In genomic region chr22:29156507-29156906, GRCh38 we compare ENCODE assay signal across 10 cellular contexts. TPM values are rescaled to one million over a fixed set of nuclear protein-coding genes. Genes with fewer than 3 reads are reported as not detected.
DNase-seq lines count a peak whose midpoint lies in the region; ATAC-seq, FAIRE-seq and TF ChIP-seq lines count a peak whose summit lies in the region.
"Had no signal": no experiment of that assay in that cellular context is flagged by ENCODE, and none has a peak within 500 bp of the region (broad histone marks: within the 10 kb centered on the region; RNA-seq: fewer than 3 reads in every experiment).

No MANE protein-coding gene starts in this region.

- H3K9me3 Mint-ChIP-seq in HFFc6 = no peaks in the 10 kb centered on the region
- H3K9me3 Mint-ChIP-seq in activated T-helper 1 cell treated with anti-CD3 and anti-CD28 coated beads, Interleukin-12 subunit alpha, Interleukin-12 subunit beta, Interleukin-2, Interleukin-4 antibody, amounts not matched to agents 30 ng/mL and 10 ng/mL and 1 ng/mL, durations not matched to agents 14 hours and 24 hours and 36 hours = no peaks in the 10 kb centered on the region

- TF ChIP-seq POLR2A in H54 (IDR thresholded peaks at IDR 0.05; ENCODE audit: low read depth, low read length) = no peak

- ATAC-seq in HG03460 (IDR thresholded peaks at IDR 0.05; ENCODE audit: unreplicated experiment) = no peak

- no peak overlapping the region for H3K4me3 ChIP-seq in astrocyte of the cerebellum (ENCODE audit: low read depth, low read length)
- H3K4me3 ChIP-seq: prostate gland, transverse colon had no signal

- no peak overlapping the region for H3K4me3 Mint-ChIP-seq in HFFc6
- no peak overlapping the region for H3K4me3 Mint-ChIP-seq in activated T-helper 1 cell treated with anti-CD3 and anti-CD28 coated beads, Interleukin-12 subunit alpha, Interleukin-12 subunit beta, Interleukin-2, Interleukin-4 antibody, amounts not matched to agents 30 ng/mL and 10 ng/mL and 1 ng/mL, durations not matched to agents 14 hours and 24 hours and 36 hours

- DNase-seq in GDM1 (lab: John Stamatoyannopoulos, UW) (peak; percentile 38), HFFc6 (peak; percentile 17), astrocyte of the cerebellum (ENCODE audit: low read depth) (no peak), mesenteric fat pad (ENCODE audit: low spot score) (peak; percentile 75), NCI-H446 (lab: John Stamatoyannopoulos, UW) (no peak), H54 (ENCODE audit: insufficient read length, low spot score) (no peak)
- DNase-seq in activated T-helper 1 cell treated with anti-CD3 and anti-CD28 coated beads, Interleukin-12 subunit alpha, Interleukin-12 subunit beta, Interleukin-2, Interleukin-4 antibody, amounts not matched to agents 30 ng/mL and 10 ng/mL and 1 ng/mL, durations not matched to agents 14 hours and 24 hours and 36 hours (ENCODE audit: low spot score) = no peak
- DNase-seq: transverse colon had no signal

- no peaks in the 10 kb centered on the region for H3K36me3 Mint-ChIP-seq in HFFc6 (ENCODE audit: low read depth)
- no peaks in the 10 kb centered on the region for H3K36me3 Mint-ChIP-seq in activated T-helper 1 cell treated with anti-CD3 and anti-CD28 coated beads, Interleukin-12 subunit alpha, Interleukin-12 subunit beta, Interleukin-2, Interleukin-4 antibody, amounts not matched to agents 30 ng/mL and 10 ng/mL and 1 ng/mL, durations not matched to agents 14 hours and 24 hours and 36 hours (ENCODE audit: low read depth)

- no peak for FAIRE-seq in H54 (lab: Jason Lieb, UNC)

- no peak overlapping the region for H3K27ac Mint-ChIP-seq in HFFc6
- H3K27ac Mint-ChIP-seq in activated T-helper 1 cell treated with anti-CD3 and anti-CD28 coated beads, Interleukin-12 subunit alpha, Interleukin-12 subunit beta, Interleukin-2, Interleukin-4 antibody, amounts not matched to agents 30 ng/mL and 10 ng/mL and 1 ng/mL, durations not matched to agents 14 hours and 24 hours and 36 hours = no peak overlapping the region

- intact Hi-C loops in activated T-helper 1 cell treated with anti-CD3 and anti-CD28 coated beads, Interleukin-12 subunit alpha, Interleukin-12 subunit beta, Interleukin-2, Interleukin-4 antibody, amounts not matched to agents 30 ng/mL and 10 ng/mL and 1 ng/mL, durations not matched to agents 14 hours and 24 hours and 36 hours (cut with micrococcal nuclease) = no loop called here

- no peaks in the 10 kb centered on the region for H3K4me1 Mint-ChIP-seq in HFFc6 (ENCODE audit: low read depth)
- peaks cover 8% of the 10 kb centered on the region for H3K4me1 Mint-ChIP-seq in activated T-helper 1 cell treated with anti-CD3 and anti-CD28 coated beads, Interleukin-12 subunit alpha, Interleukin-12 subunit beta, Interleukin-2, Interleukin-4 antibody, amounts not matched to agents 30 ng/mL and 10 ng/mL and 1 ng/mL, durations not matched to agents 14 hours and 24 hours and 36 hours (ENCODE audit: low read depth)

- in situ Hi-C loops in astrocyte of the cerebellum (cut with HindIII; ENCODE audit: low sequenced_read_pairs) = no loop called here

- TF ChIP-seq CTCF in HFFc6 (IDR thresholded peaks at IDR 0.05) = peak; percentile 15; the same call in 1 of the 2 replicates
- TF ChIP-seq CTCF in astrocyte of the cerebellum (IDR thresholded peaks at IDR 0.05; ENCODE audit: low read depth, low read length, missing control alignments) = peak; percentile 42

- peaks cover 24% of the 10 kb centered on the region for H3K27me3 Mint-ChIP-seq in HFFc6 (ENCODE audit: insufficient read depth)
- peaks cover 31% of the 10 kb centered on the region for H3K27me3 Mint-ChIP-seq in activated T-helper 1 cell treated with anti-CD3 and anti-CD28 coated beads, Interleukin-12 subunit alpha, Interleukin-12 subunit beta, Interleukin-2, Interleukin-4 antibody, amounts not matched to agents 30 ng/mL and 10 ng/mL and 1 ng/mL, durations not matched to agents 14 hours and 24 hours and 36 hours (ENCODE audit: insufficient read depth)

RNA-seq across cellular contexts. Expression of gene EMID1, which starts 49.2 kb away (rescaled TPM):
- not detected for total RNA-seq in HFFc6 (2021; fragmentation: NEBNext Ultra II Directional; extraction: Animal tissue kit (Norgen Biotek cat#: 25700))
- total RNA-seq in mesenteric fat pad = 1.4 TPM
- total RNA-seq in activated T-helper 1 cell treated with anti-CD3 and anti-CD28 coated beads, Interleukin-12 subunit alpha, Interleukin-12 subunit beta, Interleukin-2, Interleukin-4 antibody, amounts not matched to agents 30 ng/mL and 10 ng/mL and 1 ng/mL, durations not matched to agents 14 hours and 24 hours and 36 hours = not detected in 2 replicates

Comparison
In these comparisons a context has a peak if more than half of its experiments do, and no peak if none do; other contexts are left out.
1. DNase-seq: peak in GDM1 (single experiment), HFFc6 (single experiment) and mesenteric fat pad (single experiment); none in astrocyte of the cerebellum (single experiment), NCI-H446 (0 of 2), activated T-helper 1 cell treated with anti-CD3 and anti-CD28 coated beads, Interleukin-12 subunit alpha, Interleukin-12 subunit beta, Interleukin-2, Interleukin-4 antibody, amounts not matched to agents 30 ng/mL and 10 ng/mL and 1 ng/mL, durations not matched to agents 14 hours and 24 hours and 36 hours (single experiment) and H54 (single experiment).